9 cellular contexts compared by ENCODE assay signal in the genomic region with DNA sequence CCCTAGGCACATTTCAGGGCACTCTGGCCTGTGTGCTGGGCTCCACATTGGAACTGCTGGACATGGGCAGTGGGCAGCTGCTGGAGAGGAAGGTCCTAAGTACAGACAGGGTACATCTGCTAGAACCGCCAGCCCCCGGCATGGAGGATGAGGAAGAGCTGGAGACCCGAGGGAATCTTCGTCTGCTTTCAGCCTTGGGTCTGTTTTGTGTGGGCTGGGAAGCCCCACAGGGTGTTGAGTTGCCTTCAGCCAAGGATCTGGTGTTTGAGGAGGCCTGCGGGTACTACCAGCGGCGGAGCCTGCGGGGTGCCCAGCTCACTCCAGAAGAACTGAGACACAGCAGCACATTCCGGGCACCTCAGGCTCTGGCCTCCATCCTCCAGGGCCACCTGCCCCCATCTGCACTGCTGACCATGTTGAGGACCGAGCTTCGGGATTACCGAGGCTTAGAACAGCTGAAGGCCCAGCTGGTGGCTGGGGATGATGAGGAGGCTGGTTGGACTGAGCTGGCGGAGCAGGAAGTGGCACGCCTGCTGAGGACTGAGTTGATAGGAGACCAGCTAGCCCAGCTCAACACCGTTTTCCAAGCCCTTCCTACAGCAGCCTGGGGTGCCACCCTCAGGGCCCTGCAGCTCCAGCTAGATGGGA. TPM values are rescaled to one million over a fixed set of nuclear protein-coding genes. Genes with fewer than 3 reads are reported as not detected.
DNase-seq lines count a peak whose midpoint lies in the region; ATAC-seq, FAIRE-seq and TF ChIP-seq lines count a peak whose summit lies in the region.
"Had no signal": no experiment of that assay in that cellular context is flagged by ENCODE, and none has a peak within 500 bp of the region (broad histone marks: within the 10 kb centered on the region; RNA-seq: fewer than 3 reads in every experiment).

No MANE protein-coding gene starts in this region.

- TF ChIP-seq RAD21 in K562 (CRISPR knock-in tag; conservative IDR thresholded peaks at IDR 0.05 in 1 of 2, IDR thresholded peaks at IDR 0.05 in 1 of 2), result no peak

- H3K27me3 ChIP-seq in AG04450 (ENCODE audit: control insufficient read depth, insufficient read depth, low read length) (no peaks in the 10 kb centered on the region), HUES64 (ENCODE audit: insufficient read depth, low read length) (no peaks in the 10 kb centered on the region; the same call in 1 of the 2 replicates), K562 (ENCODE audit: control insufficient read depth in 2 of 2, insufficient read depth in 2 of 2, low read length in 2 of 2) (no peaks in the 10 kb centered on the region)

- peaks cover 21% of the 10 kb centered on the region for H3K79me2 ChIP-seq in K562 (ENCODE audit: control insufficient read depth, insufficient read depth, low read length)

- no peak for TF ChIP-seq CTCF in AG04450 (IDR thresholded peaks at IDR 0.05; ENCODE audit: low read depth, low read length)
- TF ChIP-seq CTCF in K562 (IDR thresholded peaks at IDR 0.05 in 2 of 3, conservative IDR thresholded peaks at IDR 0.05 in 1 of 3; ENCODE audit: insufficient read depth in 2 of 3, low read depth in 1 of 3, low read length in 3 of 3), result no peak
- TF ChIP-seq CTCF in GM10266 (IDR thresholded peaks at IDR 0.05; ENCODE audit: control insufficient read depth, insufficient read depth, low read depth, missing control alignments), result no peak
- no peak for TF ChIP-seq CTCF in GM13977 (IDR thresholded peaks at IDR 0.05; ENCODE audit: extremely low read depth, insufficient read depth, missing control alignments)

- DNase-seq in AG04450 (ENCODE audit: low read depth, low spot score), result no peak
- DNase-seq in K562 (ENCODE audit: extremely low read depth in 1 of 4, low spot score in 3 of 4), result no peak
- peak; percentile 58 for DNase-seq in myocyte (ENCODE audit: low read depth)
- no peak for DNase-seq in GM10266 (ENCODE audit: extremely low spot score)
- DNase-seq in NCI-H2227 (lab: John Stamatoyannopoulos, UW; ENCODE audit: unreplicated experiment), result no peak
- DNase-seq in GM13977 (ENCODE audit: low spot score), result no peak

- H3K4me2 ChIP-seq in K562 (ENCODE audit: insufficient read depth, low read length), result peak overlapping the region; percentile 84; the same call in 1 of the 2 replicates

- H4K20me1 ChIP-seq in K562 (replicated peaks; ENCODE audit: control insufficient read depth, insufficient read depth, low read length), result peaks cover 5% of the 10 kb centered on the region; the same call in 1 of the 2 replicates

- H2AFZ ChIP-seq in K562 (ENCODE audit: low read depth, low read length), result no peak overlapping the region

- POLR2A ChIA-PET in AG04450 (lab: Yijun Ruan, JAX) (interaction anchor here (1.6 kb wide), 1 partner anchor 48 kb away, joined by 4 read pairs; no protein-coding TSS in a partner anchor), K562 (lab: Yijun Ruan, JAX) (interaction anchor here (0.6 to 2.9 kb wide), 4 partner anchors 8 to 100 kb away, joined by 3 to 17 read pairs (median 3); no protein-coding TSS in a partner anchor)

- H3K9me3 ChIP-seq in AG04450 (ENCODE audit: control insufficient read depth, insufficient read depth, low read length) (no peaks in the 10 kb centered on the region; the same call in 1 of the 2 replicates), HUES64 (ENCODE audit: insufficient read depth, low read depth, low read length) (no peaks in the 10 kb centered on the region), K562 (replicated peaks; ENCODE audit: control insufficient read depth, insufficient read depth, low read depth, low read length) (no peaks in the 10 kb centered on the region)
- H3K9me3 ChIP-seq: mucosa of descending colon had no signal

- TF ChIP-seq EP300 in K562 (IDR thresholded peaks at IDR 0.05; ENCODE audit: low read length), result no peak

- TF ChIP-seq POLR2A in K562 (conservative IDR thresholded peaks at IDR 0.05), result no peak

- ATAC-seq in K562, result no peak
- no peak for ATAC-seq in HG02642 (IDR thresholded peaks at IDR 0.05; ENCODE audit: poor library complexity, unreplicated experiment)

- H3K27ac ChIP-seq in AG04450 (ENCODE audit: low read depth, low read length), result no peak overlapping the region
- no peak overlapping the region for H3K27ac ChIP-seq in HUES64 (ENCODE audit: low read depth, low read length)
- no peak overlapping the region for H3K27ac ChIP-seq in K562 (ENCODE audit: extremely low read depth, low read depth, low read length)

- CTCF ChIA-PET in AG04450 (lab: Charles Lee) (interaction anchor here (1.4 to 2.1 kb wide), 2 partner anchors 226 to 285 kb away, joined by 5 to 11 read pairs; no protein-coding TSS in a partner anchor), K562 (lab: Yijun Ruan, JAX; ENCODE audit: low intra/inter-chr PET ratio) (no interaction called here)

- intact Hi-C loops in K562 (cut with micrococcal nuclease), result loop anchor here (5.0 kb wide), 1 partner anchor 854 kb away; no protein-coding TSS in a partner anchor

- no peak overlapping the region for H3K9ac ChIP-seq in HUES64 (ENCODE audit: low read depth, low read length)
- H3K9ac ChIP-seq in K562 (ENCODE audit: insufficient read depth in 1 of 2, low read depth in 2 of 2, low read length in 2 of 2), result peak overlapping the region; percentile 80 to 99; a peak in 3 of 4 replicates

- in situ Hi-C loops in K562 (cut with MboI), result no loop called here
- in situ Hi-C loops in GM13977 (cut with MboI; ENCODE audit: low pct_unique_long_range_greater_than_20kb, low sequenced_read_pairs, unreplicated experiment), result no loop called here

- 94% methylated on average over 15 of the region's 15 CpGs for WGBS in HUES64
- 91% methylated on average over 11 of the region's 15 CpGs for WGBS in K562 (ENCODE audit: insufficient coverage, low coverage, missing lambda C conversion rate)

- H3K4me3 ChIP-seq in AG04450 (ENCODE audit: low read depth, low read length) (peak overlapping the region; percentile 79), HUES64 (ENCODE audit: low read length) (peak overlapping the region; percentile 88; the same call in 1 of the 2 replicates), K562 (peak overlapping the region; percentile 92)

- TSS peak; percentile 63 for BruUV-seq in K562 (replicated peaks; lab: Mats Ljungman, UMichigan)

- FAIRE-seq in K562 (lab: Jason Lieb, UNC), result no peak

- no peaks in the 10 kb centered on the region for H3K4me1 ChIP-seq in HUES64 (ENCODE audit: insufficient read depth, low read length)
- peaks cover 25 to 38% of the 10 kb centered on the region in 2 experiments; a peak in 4 of 5 replicates for H3K4me1 ChIP-seq in K562 (replicated peaks in 1 of 2; ENCODE audit: control insufficient read depth in 2 of 2, insufficient read depth in 2 of 2, low read length in 2 of 2)

- peaks cover 4% of the 10 kb centered on the region for H3K9me1 ChIP-seq in K562 (ENCODE audit: control insufficient read depth, insufficient read depth, low read length)

- H3K36me3 ChIP-seq in HUES64 (ENCODE audit: insufficient read depth, low read length), result peaks cover 11% of the 10 kb centered on the region; the same call in 1 of the 2 replicates
- peaks cover 9% of the 10 kb centered on the region; the same call in 1 of the 3 replicates for H3K36me3 ChIP-seq in K562 (ENCODE audit: control insufficient read depth, insufficient read depth, low read length)

RNA-seq across cellular contexts. Expression of a gene that starts 1.4 kb away (rescaled TPM):
- polyA plus RNA-seq in AG04450 (2011; rRNA removed), result 6.4 and 9.0 TPM in 2 replicates
- 12.9 and 19.3 TPM in 2 replicates for polyA minus RNA-seq in AG04450 (2011; rRNA and poly(A)+ RNA removed)
- polyA plus RNA-seq in HUES64 (2013, experiment 1 of 2), result 7.5 TPM
- 9.8 TPM for polyA plus RNA-seq in HUES64 (2013, experiment 2 of 2)
- 1.9 and 6.9 TPM in 2 replicates for total RNA-seq in K562 (2011; cell fraction: chromatin; rRNA removed; ENCODE audit: low replicate concordance)
- total RNA-seq in K562 (2011; cell fraction: nucleolus; rRNA removed), result 8.7 and 9.2 TPM in 2 replicates
- total RNA-seq in K562 (2011; cell fraction: nucleoplasm; rRNA removed), result 2.4 and 3.9 TPM in 2 replicates
- 12.7 and 17.6 TPM in 2 replicates for total RNA-seq in K562 (2014; rRNA removed)
- 2.3 and 3.8 TPM in 2 replicates for total RNA-seq in K562 (2014; rRNA removed; fragmentation: Illumina TruSeq; extraction: Trizol)
- 7.7 and 8.2 TPM in 2 replicates for total RNA-seq in K562 (2015; rRNA removed; fragmentation: Illumina TruSeq; extraction: Trizol)
- 14.0 and 15.1 TPM in 2 replicates for total RNA-seq in K562 (2021)
- polyA plus RNA-seq in K562 (2011; rRNA removed), result 2.7 and 3.0 TPM in 2 replicates
- polyA plus RNA-seq in K562 (2011; cell fraction: cytosol; rRNA removed), result 3.3 and 9.2 TPM in 2 replicates
- polyA plus RNA-seq in K562 (2011; cell fraction: nucleus; rRNA removed), result 2.3 and 3.7 TPM in 2 replicates
- polyA plus RNA-seq in K562 (2012), result 7.3 and 7.7 TPM in 2 replicates
- polyA plus RNA-seq in K562 (2014; fragmentation: Illumina TruSeq; extraction: Trizol), result 4.5 and 6.4 TPM in 2 replicates
- under 1 TPM; 0.45 to 0.55 TPM for polyA plus RNA-seq in K562 (2014; fragmentation: Nextera tagmentation; extraction: Ambion mirVana)
- polyA plus RNA-seq in K562 (2014; rRNA removed), result 6.7 and 8.3 TPM in 2 replicates
- 2.8 and 4.2 TPM in 2 replicates for polyA minus RNA-seq in K562 (2011; rRNA and poly(A)+ RNA removed)
- 5.6 and 6.1 TPM in 2 replicates for polyA minus RNA-seq in K562 (2011; cell fraction: cytosol; rRNA and poly(A)+ RNA removed)
- polyA minus RNA-seq in K562 (2011; cell fraction: nucleus; rRNA and poly(A)+ RNA removed), result 6.1 and 8.1 TPM in 2 replicates
- total RNA-seq in myocyte, result 34.2 and 37.8 TPM in 2 replicates
- 16.5 TPM for polyA plus RNA-seq in myocyte (2012)

RNA-seq across cellular contexts. Expression of a gene that starts 10.6 kb away (rescaled TPM):
- polyA plus RNA-seq in AG04450 (2011; rRNA removed) (19.5 and 19.8 TPM in 2 replicates), K562 (2011; rRNA removed) (not detected in 2 replicates), K562 (2014; fragmentation: Illumina TruSeq; extraction: Trizol) (not detected in 2 replicates), K562 (2014; fragmentation: Nextera tagmentation; extraction: Ambion mirVana) (not detected), K562 (2014; rRNA removed) (not detected in 2 replicates)
- polyA minus RNA-seq in AG04450 (2011; rRNA and poly(A)+ RNA removed), result 17.0 and 17.1 TPM in 2 replicates
- 12.2 TPM for polyA plus RNA-seq in HUES64 (2013, experiment 1 of 2)
- 11.8 TPM for polyA plus RNA-seq in HUES64 (2013, experiment 2 of 2)
- total RNA-seq in K562 (2011; cell fraction: chromatin; rRNA removed; ENCODE audit: low replicate concordance), result not detected in 2 replicates
- total RNA-seq in K562 (2011; cell fraction: nucleolus; rRNA removed), result 0.83 and 1.1 TPM in 2 replicates
- not detected in 2 replicates for total RNA-seq in K562 (2011; cell fraction: nucleoplasm; rRNA removed)
- total RNA-seq in K562 (2014; rRNA removed) (0.53 TPM in 1 of 2 replicates, not detected in the other), K562 (2014; rRNA removed; fragmentation: Illumina TruSeq; extraction: Trizol) (not detected in 2 replicates), K562 (2015; rRNA removed; fragmentation: Illumina TruSeq; extraction: Trizol) (0.29 and 0.49 TPM in 2 replicates), K562 (2021) (0.73 and 0.89 TPM in 2 replicates), myocyte (7.4 and 7.6 TPM in 2 replicates)
- not detected in 2 replicates for polyA plus RNA-seq in K562 (2011; cell fraction: cytosol; rRNA removed)
- polyA plus RNA-seq in K562 (2011; cell fraction: nucleus; rRNA removed), result 0.61 and 0.83 TPM in 2 replicates
- 0.40 TPM in 1 of 2 replicates, not detected in the other for polyA plus RNA-seq in K562 (2012)
- polyA minus RNA-seq in K562 (2011; rRNA and poly(A)+ RNA removed), result not detected in 2 replicates
- not detected in 2 replicates for polyA minus RNA-seq in K562 (2011; cell fraction: cytosol; rRNA and poly(A)+ RNA removed)
- polyA minus RNA-seq in K562 (2011; cell fraction: nucleus; rRNA and poly(A)+ RNA removed), result 0.54 and 1.7 TPM in 2 replicates
- 14.1 TPM for polyA plus RNA-seq in myocyte (2012)

RNA-seq across cellular contexts. Expression of a gene that starts 53.6 kb away (rescaled TPM):
- polyA plus RNA-seq in AG04450 (2011; rRNA removed) (95.7 and 106 TPM in 2 replicates), K562 (2011; rRNA removed) (137 and 167 TPM in 2 replicates), K562 (2014; fragmentation: Illumina TruSeq; extraction: Trizol) (133 and 137 TPM in 2 replicates), K562 (2014; fragmentation: Nextera tagmentation; extraction: Ambion mirVana) (1 to 10 TPM; 1.9 TPM), K562 (2014; rRNA removed) (111 and 117 TPM in 2 replicates)
- 163 and 199 TPM in 2 replicates for polyA minus RNA-seq in AG04450 (2011; rRNA and poly(A)+ RNA removed)
- 63.6 TPM for polyA plus RNA-seq in HUES64 (2013, experiment 1 of 2)
- polyA plus RNA-seq in HUES64 (2013, experiment 2 of 2), result 69.2 TPM
- 255 and 520 TPM in 2 replicates for total RNA-seq in K562 (2011; cell fraction: chromatin; rRNA removed; ENCODE audit: low replicate concordance)
- total RNA-seq in K562 (2011; cell fraction: nucleolus; rRNA removed), result 309 and 317 TPM in 2 replicates
- total RNA-seq in K562 (2011; cell fraction: nucleoplasm; rRNA removed), result 210 and 273 TPM in 2 replicates
- total RNA-seq in K562 (2014; rRNA removed) (73.2 and 86.2 TPM in 2 replicates), K562 (2014; rRNA removed; fragmentation: Illumina TruSeq; extraction: Trizol) (46.5 and 57.1 TPM in 2 replicates), K562 (2015; rRNA removed; fragmentation: Illumina TruSeq; extraction: Trizol) (105 and 107 TPM in 2 replicates), K562 (2021) (120 and 136 TPM in 2 replicates), myocyte (39.1 and 42.2 TPM in 2 replicates)
- polyA plus RNA-seq in K562 (2011; cell fraction: cytosol; rRNA removed), result 165 and 219 TPM in 2 replicates
- polyA plus RNA-seq in K562 (2011; cell fraction: nucleus; rRNA removed), result 807 and 1,010 TPM in 2 replicates
- polyA plus RNA-seq in K562 (2012), result 90.4 and 133 TPM in 2 replicates
- 102 and 187 TPM in 2 replicates for polyA minus RNA-seq in K562 (2011; rRNA and poly(A)+ RNA removed)
- polyA minus RNA-seq in K562 (2011; cell fraction: cytosol; rRNA and poly(A)+ RNA removed), result 80.4 and 97.7 TPM in 2 replicates
- polyA minus RNA-seq in K562 (2011; cell fraction: nucleus; rRNA and poly(A)+ RNA removed), result 105 and 141 TPM in 2 replicates
- 56.2 TPM for polyA plus RNA-seq in myocyte (2012)
